In the genomic region with DNA sequence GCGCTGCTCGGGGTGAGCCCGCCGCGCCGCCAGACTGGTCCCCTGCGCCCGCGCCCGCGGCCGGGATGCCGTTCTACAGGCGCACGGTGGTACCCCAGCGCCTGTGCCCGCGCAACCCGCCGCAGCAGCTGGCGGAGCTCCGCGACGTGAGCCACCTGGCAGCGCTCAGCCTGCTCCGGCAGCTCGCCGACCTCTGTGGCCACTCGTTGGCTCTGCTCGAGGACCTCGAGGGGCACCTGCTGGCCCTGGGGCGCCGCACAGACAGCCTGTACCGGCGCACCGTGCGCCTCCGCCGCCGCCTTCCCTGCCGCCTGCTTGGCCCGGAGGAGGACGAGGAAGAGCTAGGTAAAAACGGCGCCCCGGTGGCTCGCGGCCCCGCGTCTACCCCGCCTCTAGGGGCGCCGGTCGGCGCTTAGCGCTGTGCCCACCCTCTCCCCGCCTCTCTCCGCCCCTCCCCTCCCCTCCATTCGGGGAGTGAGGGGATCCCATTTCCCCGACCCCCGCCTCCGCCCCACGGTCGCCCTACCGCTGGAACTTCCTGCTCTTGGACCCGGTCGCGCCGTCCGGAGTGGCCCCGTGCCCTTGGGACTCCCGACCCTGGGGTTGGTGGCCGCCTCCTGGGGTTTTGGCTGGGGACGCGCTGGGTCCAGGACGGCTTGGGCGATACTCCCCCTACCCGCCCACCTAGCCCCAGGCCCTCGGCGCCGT, we compare ENCODE assay signal across 8 cellular contexts. TPM values are rescaled to one million over a fixed set of nuclear protein-coding genes. Genes with fewer than 3 reads are reported as not detected.
DNase-seq lines count a peak whose midpoint lies in the region; ATAC-seq and TF ChIP-seq lines count a peak whose summit lies in the region.

No MANE protein-coding gene starts in this region.

- no peaks in the 10 kb centered on the region for H3K4me1 ChIP-seq in aorta (ENCODE audit: control insufficient read depth in 1 of 2, insufficient read depth in 2 of 2, low read length in 2 of 2)

- peaks cover 4% of the 10 kb centered on the region for H3K9me3 Mint-ChIP-seq in neural crest cell

- no peaks in the 10 kb centered on the region for H3K36me3 ChIP-seq in aorta (ENCODE audit: control insufficient read depth in 1 of 2, insufficient read depth in 2 of 2, low read length in 1 of 2)

- intact Hi-C loops in aorta (cut with DNase I) = no loop called here

- H3K4me1 Mint-ChIP-seq in neural crest cell = peaks cover 20% of the 10 kb centered on the region

- TF ChIP-seq CTCF in epithelial cell of proximal tubule (conservative IDR thresholded peaks at IDR 0.05; ENCODE audit: low read depth, low read length) = peak; percentile 23
- TF ChIP-seq CTCF in neural crest cell (conservative IDR thresholded peaks at IDR 0.05) = peak; percentile 61

- no peaks in the 10 kb centered on the region for H3K9me3 ChIP-seq in aorta (ENCODE audit: control insufficient read depth, low read length)

- H3K27ac Mint-ChIP-seq in neural crest cell (ENCODE audit: unreplicated experiment) = no peak overlapping the region

- 1 to 31% methylated on average over 64 to 81 of the region's 81 CpGs for WGBS in aorta, 2 donors

- peak; percentile 25 for DNase-seq in NCI-H1092 treated with DMSO at 0.1 percent for 48 hours (lab: John Stamatoyannopoulos, UW)
- DNase-seq in NCI-H1092 (lab: John Stamatoyannopoulos, UW) = no peak
- peak; percentile 1 to 2 for DNase-seq in activated CD4-positive, alpha-beta T cell treated with anti-CD3 and anti-CD28 coated beads, Interleukin-2, amount 50 U/mL, for 24 hours (ENCODE audit: low read depth in 1 of 2, low spot score in 1 of 2)
- DNase-seq in epithelial cell of proximal tubule (ENCODE audit: low read depth) = no peak
- DNase-seq in neural crest cell (ENCODE audit: low read depth, low spot score) = peak; percentile 31
- peak in 1 of 2 donors; percentile 77 for DNase-seq in aorta
- no peak for DNase-seq in HCEC 1CT

- H3K36me3 Mint-ChIP-seq in neural crest cell (ENCODE audit: low read depth) = peaks cover 3% of the 10 kb centered on the region

- ATAC-seq in aorta (ENCODE audit: low FRiP score) (peak; percentile 65), GM21529 (IDR thresholded peaks at IDR 0.05; ENCODE audit: unreplicated experiment) (no peak)

- H3K4me3 Mint-ChIP-seq in neural crest cell = peak overlapping the region; percentile 84

- H3K27ac ChIP-seq in aorta (ENCODE audit: low read depth in 1 of 2, low read length in 2 of 2) = no peak overlapping the region

- H3K4me3 ChIP-seq in epithelial cell of proximal tubule (ENCODE audit: low read depth, low read length) (peak overlapping the region; percentile 53), aorta (ENCODE audit: low read length in 2 of 2) (peak overlapping the region; percentile 19 to 31)

- no peaks in the 10 kb centered on the region for H3K27me3 ChIP-seq in aorta (ENCODE audit: control insufficient read depth in 1 of 2, insufficient read depth in 2 of 2, low read length in 1 of 2)

- H3K27me3 Mint-ChIP-seq in neural crest cell (ENCODE audit: low read depth) = peaks cover 9% of the 10 kb centered on the region

RNA-seq across cellular contexts. Expression of a gene that starts 0.5 kb away (rescaled TPM):
- total RNA-seq in epithelial cell of proximal tubule (1.0 and 1.1 TPM in 2 replicates), neural crest cell (9.9 and 10.8 TPM in 2 replicates), aorta (10 to 100 TPM; 28.8 to 50.4 TPM)
- polyA plus RNA-seq in aorta = 1 to 10 TPM in 1 of 2 donors, under 1 TPM in 1; 0.88 to 3.0 TPM

Comparison
In these comparisons a context has a peak if more than half of its experiments do, and no peak if none do; other contexts are left out.
1. DNase-seq: peak in NCI-H1092 treated with DMSO at 0.1 percent for 48 hours (single experiment), activated CD4-positive, alpha-beta T cell treated with anti-CD3 and anti-CD28 coated beads, Interleukin-2, amount 50 U/mL, for 24 hours (2 of 2) and neural crest cell (single experiment); none in NCI-H1092 (single experiment), epithelial cell of proximal tubule (single experiment) and HCEC 1CT (single experiment).